ENCODE assay signal across 10 cellular contexts in genomic region chr9:125361837-125362531, GRCh38.
A peak's percentile ranks its signal among the peaks of the same experiment; 100 is the strongest.
DNase-seq lines count a peak whose midpoint lies in the region; ATAC-seq and TF ChIP-seq lines count a peak whose summit lies in the region.
"Had no signal": no experiment of that assay in that cellular context is flagged by ENCODE, and none has a peak within 500 bp of the region (broad histone marks: within the 10 kb centered on the region; RNA-seq: fewer than 3 reads in every experiment).

No MANE protein-coding gene starts in this region.

- H3K9me3 ChIP-seq in GM23248 (ENCODE audit: low read depth) (no peaks in the 10 kb centered on the region), SK-N-SH (no peaks in the 10 kb centered on the region), hepatocyte (ENCODE audit: low read depth) (no peaks in the 10 kb centered on the region), adrenal gland (replicated peaks in 1 of 3) (no peaks in the 10 kb centered on the region)

- H3F3A ChIP-seq in GM23248 (ENCODE audit: insufficient read depth) (no peaks in the 10 kb centered on the region), SK-N-SH (replicated peaks; ENCODE audit: insufficient read depth) (no peaks in the 10 kb centered on the region)

- CTCF ChIA-PET in SK-N-SH (lab: Yijun Ruan, JAX) = interaction anchor here (0.7 to 2.8 kb wide), 6 partner anchors 8 to 75 kb away, joined by 3 to 7 read pairs (median 4); no protein-coding TSS in a partner anchor

- 58 to 66% methylated on average over 5 of the region's 5 CpGs for WGBS in GM23248 (ENCODE audit: low coverage in 1 of 2, low lambda C conversion rate in 2 of 2, missing lambda C conversion rate in 2 of 2), 2 experiments
- 70% methylated on average over 5 of the region's 5 CpGs for WGBS in SK-N-SH (ENCODE audit: low lambda C conversion rate)
- 72% methylated on average over 5 of the region's 5 CpGs for WGBS in hepatocyte (ENCODE audit: low lambda C conversion rate, missing lambda C conversion rate)
- 63 to 75% (median 70%) methylated on average over 5 of the region's 5 CpGs for WGBS in adrenal gland, 4 donors

- intact Hi-C loops in adrenal gland (cut with DNase I) = no loop called here

- in situ Hi-C loops in GM23248 (cut with MboI) = no loop called here

- H3K4me3 ChIP-seq in GM23248 (no peak overlapping the region), SK-N-SH (ENCODE audit: low read depth in 2 of 2, low read length in 1 of 2) (no peak overlapping the region), hepatocyte (no peak overlapping the region), adrenal gland (no peak overlapping the region)

- no peak for TF ChIP-seq EP300 in SK-N-SH (IDR thresholded peaks at IDR 0.05; ENCODE audit: borderline replicate concordance in 1 of 2, low read depth in 1 of 2, low read length in 1 of 2)

- H3K79me2 ChIP-seq in GM23248 (ENCODE audit: insufficient read depth) (no peaks in the 10 kb centered on the region), SK-N-SH (ENCODE audit: insufficient read depth) (no peaks in the 10 kb centered on the region), hepatocyte (no peaks in the 10 kb centered on the region)

- no peak overlapping the region for H3K4me2 ChIP-seq in GM23248 (ENCODE audit: unreplicated experiment)
- H3K4me2 ChIP-seq in SK-N-SH = no peak overlapping the region
- H3K4me2 ChIP-seq in hepatocyte = no peak overlapping the region

- H2AFZ ChIP-seq in GM23248 = no peak overlapping the region
- H2AFZ ChIP-seq in SK-N-SH (ENCODE audit: low read depth) = no peak overlapping the region
- no peak overlapping the region for H2AFZ ChIP-seq in hepatocyte

- ATAC-seq in HG03565 (IDR thresholded peaks at IDR 0.05; ENCODE audit: unreplicated experiment) (no peak), HG02610 (IDR thresholded peaks at IDR 0.05; ENCODE audit: unreplicated experiment) (no peak), GM21529 (IDR thresholded peaks at IDR 0.05; ENCODE audit: unreplicated experiment) (no peak)

- H4K20me1 ChIP-seq in GM23248 (ENCODE audit: insufficient read depth) = no peaks in the 10 kb centered on the region
- H4K20me1 ChIP-seq in SK-N-SH (ENCODE audit: insufficient read depth) = no peaks in the 10 kb centered on the region
- H4K20me1 ChIP-seq in hepatocyte (ENCODE audit: insufficient read depth, poor library complexity, severe bottlenecking) = no peaks in the 10 kb centered on the region

- POLR2A ChIA-PET in SK-N-SH (lab: Yijun Ruan, JAX) = no interaction called here

- H3K27ac ChIP-seq in GM23248 (no peak overlapping the region), SK-N-SH (ENCODE audit: low read depth in 2 of 2, low read length in 1 of 2) (no peak overlapping the region), hepatocyte (no peak overlapping the region), adrenal gland (no peak overlapping the region)

- H3K27me3 ChIP-seq in GM23248 (replicated peaks; ENCODE audit: insufficient read depth) (no peaks in the 10 kb centered on the region), SK-N-SH (ENCODE audit: insufficient read depth) (no peaks in the 10 kb centered on the region), hepatocyte (no peaks in the 10 kb centered on the region), adrenal gland (no peaks in the 10 kb centered on the region)

- H3K4me1 ChIP-seq in GM23248 (ENCODE audit: insufficient read depth) (no peaks in the 10 kb centered on the region), SK-N-SH (ENCODE audit: control insufficient read depth in 1 of 2, insufficient read depth in 2 of 2, low read depth in 1 of 2, low read length in 1 of 2) (peaks cover 0 to 5% of the 10 kb centered on the region in 2 experiments; a peak in 2 of 4 replicates), hepatocyte (ENCODE audit: insufficient read depth) (no peaks in the 10 kb centered on the region), adrenal gland (replicated peaks in 1 of 2) (no peaks in the 10 kb centered on the region)

- peak; percentile 49 for TF ChIP-seq CTCF in SK-N-SH (IDR thresholded peaks at IDR 0.05)
- TF ChIP-seq CTCF in hepatocyte (IDR thresholded peaks at IDR 0.05; ENCODE audit: poor library complexity) = peak; percentile 26
- TF ChIP-seq CTCF in adrenal gland (IDR thresholded peaks at IDR 0.05) = peak in 2 of 6 experiments; percentile 15 to 19

- TF ChIP-seq RAD21 in SK-N-SH (IDR thresholded peaks at IDR 0.05; ENCODE audit: low read length) = no peak

- H3K9ac ChIP-seq in GM23248 = no peak overlapping the region
- H3K9ac ChIP-seq in SK-N-SH = no peak overlapping the region

- no peaks in the 10 kb centered on the region for H3K9me2 ChIP-seq in GM23248 (ENCODE audit: insufficient read depth)
- H3K9me2 ChIP-seq in SK-N-SH = no peaks in the 10 kb centered on the region
- H3K9me2 ChIP-seq in hepatocyte (replicated peaks; ENCODE audit: insufficient read depth) = no peaks in the 10 kb centered on the region

- no peak for TF ChIP-seq POLR2A in adrenal gland (IDR thresholded peaks at IDR 0.05)

- peak; percentile 27 to 33 for DNase-seq in AML-193 (lab: John Stamatoyannopoulos, UW)
- DNase-seq in GM23248 = peak; percentile 36
- DNase-seq in SK-N-SH = no peak
- peak; percentile 25 for DNase-seq in hepatocyte (ENCODE audit: low spot score)
- no peak for DNase-seq in adrenal gland
- DNase-seq: NCI-H2107; stimulated activated CD8-positive, alpha-beta memory T cell treated with anti-CD3 and anti-CD28 coated beads, Interleukin-4, amount 100 ng/mL, for 48 hours had no signal

- H3K36me3 ChIP-seq in GM23248 (ENCODE audit: low read depth) = peaks cover 60% of the 10 kb centered on the region
- peaks cover 35 to 57% of the 10 kb centered on the region in 2 experiments for H3K36me3 ChIP-seq in SK-N-SH (replicated peaks in 1 of 2; ENCODE audit: control insufficient read depth in 1 of 2, insufficient read depth in 2 of 2, low read length in 1 of 2)
- H3K36me3 ChIP-seq in hepatocyte (replicated peaks; ENCODE audit: insufficient read depth, low read depth) = peaks cover 5% of the 10 kb centered on the region
- peaks cover 0 to 55% of the 10 kb centered on the region in 2 donors for H3K36me3 ChIP-seq in adrenal gland (replicated peaks in 1 of 2)

TF ChIP-seq in SK-N-SH, 30 proteins besides CTCF, POLR2A, EP300 and RAD21 (continues in another document):
- TF ChIP-seq POLR2AphosphoS5 (IDR thresholded peaks at IDR 0.05; ENCODE audit: low read depth, low read length) (no peak), CHD2 (IDR thresholded peaks at IDR 0.05; ENCODE audit: low read length, partially characterized antibody) (no peak), SMC3 (IDR thresholded peaks at IDR 0.05; ENCODE audit: low read depth, low read length) (no peak), TCF12 (IDR thresholded peaks at IDR 0.05) (no peak), RCOR1 (IDR thresholded peaks at IDR 0.05; ENCODE audit: low read length) (no peak), NRF1 (IDR thresholded peaks at IDR 0.05; ENCODE audit: low read depth, low read length) (no peak), FOXM1 (IDR thresholded peaks at IDR 0.05; ENCODE audit: low read depth) (no peak), ZBTB33 (IDR thresholded peaks at IDR 0.05; ENCODE audit: borderline replicate concordance, low read depth) (no peak), EZH2phosphoT487 (IDR thresholded peaks at IDR 0.05; ENCODE audit: borderline replicate concordance, low read depth) (no peak), MAX (IDR thresholded peaks at IDR 0.05; ENCODE audit: low read depth) (no peak), USF1 (IDR thresholded peaks at IDR 0.05; ENCODE audit: borderline replicate concordance, low read depth) (no peak), TEAD4 (IDR thresholded peaks at IDR 0.05; ENCODE audit: borderline replicate concordance, insufficient read depth) (no peak), JUND (IDR thresholded peaks at IDR 0.05) (no peak), NFIC (IDR thresholded peaks at IDR 0.05; ENCODE audit: borderline replicate concordance) (no peak), PBX3 (IDR thresholded peaks at IDR 0.05) (no peak)

Comparison
In these comparisons a context has a peak if more than half of its experiments do, and no peak if none do; other contexts are left out.
1. DNase-seq: peak in AML-193 (2 of 2), GM23248 (single experiment) and hepatocyte (single experiment); none in SK-N-SH (single experiment) and adrenal gland (0 of 7).